In the genomic region with DNA sequence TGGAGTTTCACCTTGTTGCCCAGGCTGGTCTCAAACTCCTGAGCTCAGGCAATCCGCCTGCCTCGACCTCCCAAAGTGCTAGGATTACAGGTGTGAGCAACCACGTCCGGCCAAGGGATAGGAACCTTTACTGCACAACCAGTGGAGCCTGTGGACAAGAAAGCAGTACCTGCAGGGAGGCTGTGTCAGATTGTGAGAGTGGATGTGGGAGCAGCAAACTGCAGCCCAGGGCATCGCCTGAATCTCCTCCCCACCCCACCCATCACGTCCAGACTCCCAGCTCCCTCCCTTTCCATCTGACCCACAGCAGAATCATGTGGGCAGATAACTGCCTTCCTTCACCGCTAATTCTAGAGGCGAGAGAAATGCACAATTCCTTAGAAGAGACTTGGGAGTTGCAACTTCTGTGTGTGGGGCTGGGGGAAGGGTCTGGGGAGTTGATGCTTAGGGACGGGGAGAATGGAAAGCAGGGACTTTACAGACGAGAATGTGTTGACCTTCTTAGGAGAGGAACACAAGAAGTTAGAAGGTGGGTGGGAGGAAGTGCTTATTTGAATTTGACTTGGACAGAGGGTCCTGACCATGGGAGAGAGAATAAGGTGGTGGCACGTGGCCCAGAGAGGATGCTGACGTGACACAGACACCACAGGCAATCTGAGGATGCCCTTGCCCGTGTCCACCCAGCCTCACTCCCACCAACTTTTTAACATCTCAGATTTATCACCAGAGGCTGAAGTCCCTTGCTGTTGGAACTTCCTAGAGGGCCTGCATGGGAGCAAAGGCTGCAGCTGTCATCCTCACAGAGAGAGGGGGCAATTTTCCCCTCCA, we compare ENCODE assay signal across 12 cellular contexts. TPM values are rescaled to one million over a fixed set of nuclear protein-coding genes. Genes with fewer than 3 reads are reported as not detected.
DNase-seq lines count a peak whose midpoint lies in the region; ATAC-seq and TF ChIP-seq lines count a peak whose summit lies in the region.
"Had no signal": no experiment of that assay in that cellular context is flagged by ENCODE, and none has a peak within 500 bp of the region (broad histone marks: within the 10 kb centered on the region; RNA-seq: fewer than 3 reads in every experiment).

No MANE protein-coding gene starts in this region.

- H3K27ac ChIP-seq in CD4-positive, alpha-beta T cell (ENCODE audit: low read depth, low read length) = peak overlapping the region; percentile 92
- H3K27ac ChIP-seq in HL-60 (replicated peaks) = peak overlapping the region; percentile 78

- H3K27ac Mint-ChIP-seq in CD4-positive, alpha-beta T cell = peak overlapping the region; percentile 96
- H3K27ac Mint-ChIP-seq in activated naive CD8-positive, alpha-beta T cell treated with anti-CD3 and anti-CD28 coated beads, Interleukin-2, amount 50 U/mL, for 24 hours = peak overlapping the region; percentile 97
- peak overlapping the region; percentile 61 to 95 (median 82) for H3K27ac Mint-ChIP-seq in nephron

- H3K27me3 ChIP-seq in CD4-positive, alpha-beta T cell (ENCODE audit: control insufficient read depth, insufficient read depth, low read length) = no peaks in the 10 kb centered on the region
- no peaks in the 10 kb centered on the region for H3K27me3 ChIP-seq in HL-60 (ENCODE audit: insufficient read depth, poor library complexity, severe bottlenecking)
- H3K27me3 ChIP-seq: testis had no signal

- H3K9me3 ChIP-seq in CD4-positive, alpha-beta T cell (ENCODE audit: control insufficient read depth, low read length) = no peaks in the 10 kb centered on the region
- H3K9me3 ChIP-seq: Caco-2, SK-N-SH, testis had no signal

- H3K27me3 Mint-ChIP-seq in CD4-positive, alpha-beta T cell = no peaks in the 10 kb centered on the region
- no peaks in the 10 kb centered on the region for H3K27me3 Mint-ChIP-seq in activated naive CD8-positive, alpha-beta T cell treated with anti-CD3 and anti-CD28 coated beads, Interleukin-2, amount 50 U/mL, for 24 hours
- peaks cover 14% of the 10 kb centered on the region for H3K27me3 Mint-ChIP-seq in nephron (ENCODE audit: low read depth)

- peak overlapping the region; percentile 87 for H3K4me3 Mint-ChIP-seq in CD4-positive, alpha-beta T cell
- H3K4me3 Mint-ChIP-seq in activated naive CD8-positive, alpha-beta T cell treated with anti-CD3 and anti-CD28 coated beads, Interleukin-2, amount 50 U/mL, for 24 hours = peak overlapping the region; percentile 81
- H3K4me3 Mint-ChIP-seq in nephron = no peak overlapping the region

- no peak for DNase-seq in CD4-positive, alpha-beta T cell
- DNase-seq in HL-60 (ENCODE audit: low read depth in 1 of 2, low spot score in 1 of 2) (no peak), NCI-H446 (lab: John Stamatoyannopoulos, UW) (no peak), AG08396 (ENCODE audit: low spot score) (no peak)
- DNase-seq in activated naive CD8-positive, alpha-beta T cell treated with anti-CD3 and anti-CD28 coated beads, Interleukin-2, amount 50 U/mL, for 24 hours = no peak
- no peak for DNase-seq in stimulated activated CD4-positive, alpha-beta T cell treated with anti-CD3 and anti-CD28 coated beads, Interleukin-1b, Interleukin-23, amount 100 ng/mL, for 48 hours
- DNase-seq: amniotic stem cell, Caco-2, SK-N-SH had no signal

- H3K4me1 Mint-ChIP-seq in CD4-positive, alpha-beta T cell (ENCODE audit: low read depth) = peaks cover 85% of the 10 kb centered on the region
- peaks cover 92% of the 10 kb centered on the region for H3K4me1 Mint-ChIP-seq in activated naive CD8-positive, alpha-beta T cell treated with anti-CD3 and anti-CD28 coated beads, Interleukin-2, amount 50 U/mL, for 24 hours
- peaks cover 21% of the 10 kb centered on the region for H3K4me1 Mint-ChIP-seq in nephron

- intact Hi-C loops in CD4-positive, alpha-beta T cell (cut with DNase I, micrococcal nuclease) = loop anchor here in 1 of 2 experiments (5.0 kb wide), 1 partner anchor 35 kb away; no protein-coding TSS in a partner anchor

- no peaks in the 10 kb centered on the region for H3K9me3 Mint-ChIP-seq in CD4-positive, alpha-beta T cell
- no peaks in the 10 kb centered on the region for H3K9me3 Mint-ChIP-seq in activated naive CD8-positive, alpha-beta T cell treated with anti-CD3 and anti-CD28 coated beads, Interleukin-2, amount 50 U/mL, for 24 hours
- H3K9me3 Mint-ChIP-seq in nephron = no peaks in the 10 kb centered on the region

- CTCF ChIA-PET in CD4-positive, alpha-beta T cell (lab: Charles Lee) = interaction anchor here (0.7 to 3.9 kb wide), 7 partner anchors 9 to 37 kb away, joined by 3 to 22 read pairs (median 10); no protein-coding TSS in a partner anchor

- no peak for TF ChIP-seq CTCF in CD4-positive, alpha-beta T cell (IDR thresholded peaks at IDR 0.05)
- no peak for TF ChIP-seq CTCF in HL-60 (IDR thresholded peaks at IDR 0.05; ENCODE audit: insufficient read depth, low read length)
- TF ChIP-seq CTCF in nephron (IDR thresholded peaks at IDR 0.05; ENCODE audit: unreplicated experiment in 3 of 3) = no peak

- POLR2A ChIA-PET in CD4-positive, alpha-beta T cell (lab: Charles Lee) = interaction anchor here (0.8 to 18.4 kb wide), 10 partner anchors 9 to 36 kb away, joined by 3 to 426 read pairs (median 26); no protein-coding TSS in a partner anchor

- ATAC-seq in CD4-positive, alpha-beta T cell (ENCODE audit: poor library complexity) = no peak
- ATAC-seq in activated naive CD8-positive, alpha-beta T cell treated with anti-CD3 and anti-CD28 coated beads, Interleukin-2, amount 50 U/mL, for 24 hours = no peak
- ATAC-seq in GM19463 (IDR thresholded peaks at IDR 0.05; ENCODE audit: unreplicated experiment) = no peak

- H3K4me3 ChIP-seq in HL-60 (replicated peaks; ENCODE audit: insufficient read depth, low read length) = no peak overlapping the region
- H3K4me3 ChIP-seq: testis had no signal

- H3K36me3 Mint-ChIP-seq in CD4-positive, alpha-beta T cell (ENCODE audit: low read depth) = peaks cover 7% of the 10 kb centered on the region
- peaks cover 3% of the 10 kb centered on the region for H3K36me3 Mint-ChIP-seq in activated naive CD8-positive, alpha-beta T cell treated with anti-CD3 and anti-CD28 coated beads, Interleukin-2, amount 50 U/mL, for 24 hours (ENCODE audit: low read depth)
- no peaks in the 10 kb centered on the region for H3K36me3 Mint-ChIP-seq in nephron (ENCODE audit: low read depth)

RNA-seq across cellular contexts. Expression of gene LCP2, which starts 4.5 kb away (rescaled TPM):
- 100 to 1,000 TPM; 154 to 155 TPM for total RNA-seq in CD4-positive, alpha-beta T cell
- total RNA-seq: Caco-2 had no signal

Comparison
In these comparisons a context has a peak if more than half of its experiments do, and no peak if none do; other contexts are left out.
1. H3K4me3 Mint-ChIP-seq: peak in CD4-positive, alpha-beta T cell (single experiment) and activated naive CD8-positive, alpha-beta T cell treated with anti-CD3 and anti-CD28 coated beads, Interleukin-2, amount 50 U/mL, for 24 hours (single experiment); none in nephron (0 of 3).
2. Peak in every context shown above with its lines, with median percentiles within 50 percentile points of each other: H3K27ac Mint-ChIP-seq.